21 cellular contexts compared by ENCODE assay signal in genomic region chr18:55396979-55397378, GRCh38.
"Had no signal": no experiment of that assay in that cellular context is flagged by ENCODE, and none has a peak within 500 bp of the region (broad histone marks: within the 10 kb centered on the region; RNA-seq: fewer than 3 reads in every experiment).

No MANE protein-coding gene starts in this region.

- H3K27ac ChIP-seq: cardiac muscle cell, hepatocyte, pancreas, right lobe of liver, upper lobe of right lung, WERI-Rb-1 had no signal

- H3K9me3 Mint-ChIP-seq: activated naive CD4-positive, alpha-beta T cell treated with anti-CD3 and anti-CD28 coated beads, Interleukin-2, amount 50 U/mL, for 72 hours; dendritic cell treated with granulocyte-macrophage colony-stimulating factor and Interleukin-4, amounts not matched to agents 40 ng/mL and 50 ng/mL, for 4 days; nephron progenitor cell; T-cell; T-helper 2 cell treated with Interferon-gamma antibody and Interleukin-4, amounts not matched to agents 5 μg/mL and 100 μg/mL, for 36 hours had no signal

- H3K27me3 Mint-ChIP-seq: dendritic cell treated with granulocyte-macrophage colony-stimulating factor and Interleukin-4, amounts not matched to agents 40 ng/mL and 50 ng/mL, for 4 days; T-cell had no signal

- H3K4me1 ChIP-seq: pancreas, right lobe of liver, upper lobe of right lung had no signal

- H3K27me3 ChIP-seq: cardiac muscle cell, hepatocyte, pancreas, right lobe of liver, thyroid gland, upper lobe of right lung had no signal

- H3K36me3 Mint-ChIP-seq: activated naive CD4-positive, alpha-beta T cell treated with anti-CD3 and anti-CD28 coated beads, Interleukin-2, amount 50 U/mL, for 72 hours; T-cell had no signal

- ATAC-seq: activated naive CD4-positive, alpha-beta T cell treated with anti-CD3 and anti-CD28 coated beads, Interleukin-2, amount 50 U/mL, for 72 hours; mucosa of descending colon; pancreas; right lobe of liver; T-cell; upper lobe of right lung had no signal

- H3K27ac Mint-ChIP-seq: activated naive CD4-positive, alpha-beta T cell treated with anti-CD3 and anti-CD28 coated beads, Interleukin-2, amount 50 U/mL, for 72 hours; dendritic cell treated with granulocyte-macrophage colony-stimulating factor and Interleukin-4, amounts not matched to agents 40 ng/mL and 50 ng/mL, for 4 days; T-cell; T-helper 2 cell treated with Interferon-gamma antibody and Interleukin-4, amounts not matched to agents 5 μg/mL and 100 μg/mL, for 36 hours had no signal

- H3K4me3 ChIP-seq: cardiac muscle cell, hepatocyte, mucosa of descending colon, pancreas, right lobe of liver, thyroid gland, upper lobe of right lung had no signal

- H3K4me3 Mint-ChIP-seq: dendritic cell treated with granulocyte-macrophage colony-stimulating factor and Interleukin-4, amounts not matched to agents 40 ng/mL and 50 ng/mL, for 4 days; nephron progenitor cell; T-cell; T-helper 2 cell treated with Interferon-gamma antibody and Interleukin-4, amounts not matched to agents 5 μg/mL and 100 μg/mL, for 36 hours had no signal

- FAIRE-seq: TTC549 had no signal

- DNase-seq: activated CD4-positive, alpha-beta T cell treated with anti-CD3 and anti-CD28 coated beads for 1 hour; activated T-cell treated with anti-CD3 and anti-CD28 coated beads, Interleukin-2, amount 50 U/mL, for 1 hour; effector CD8-positive, alpha-beta T cell; foreskin melanocyte; mesenchymal stem cell; mucosa of descending colon; nephron progenitor cell; pancreas; right lobe of liver; stimulated activated CD4-positive, alpha-beta T cell treated with anti-CD3 and anti-CD28 coated beads, Interleukin-4, amount 100 ng/mL, for 1 hour; stimulated activated naive CD4-positive, alpha-beta T cell; T-cell; thyroid gland; upper lobe of right lung; WERI-Rb-1 had no signal

- H3K4me1 Mint-ChIP-seq: T-cell had no signal

- H3K36me3 ChIP-seq: cardiac muscle cell, pancreas, right lobe of liver, thyroid gland, upper lobe of right lung, WERI-Rb-1 had no signal

- H3K9me3 ChIP-seq: mucosa of descending colon, pancreas, right lobe of liver, thyroid gland, upper lobe of right lung had no signal
